1 cellular context compared by ENCODE assay signal in genomic region chr19:1540353-1540925, GRCh38.
TF ChIP-seq lines count a peak whose summit lies in the region.

No MANE protein-coding gene starts in this region.

TF ChIP-seq in IMR-90, 13 proteins besides CTCF, POLR2A, EP300 and RAD21:
- TF ChIP-seq RFX5 (IDR thresholded peaks at IDR 0.05; ENCODE audit: low read depth, low read length) (no peak), USF2 (IDR thresholded peaks at IDR 0.05; ENCODE audit: low read depth, low read length) (no peak), ELK1 (IDR thresholded peaks at IDR 0.05; ENCODE audit: borderline replicate concordance, low read depth, low read length) (no peak), RCOR1 (IDR thresholded peaks at IDR 0.05; ENCODE audit: insufficient replicate concordance, low read length) (no peak), MAZ (IDR thresholded peaks at IDR 0.05; ENCODE audit: borderline replicate concordance, low read depth, low read length) (no peak), SMC3 (IDR thresholded peaks at IDR 0.05; ENCODE audit: low read depth, low read length) (no peak), MAFK (IDR thresholded peaks at IDR 0.05; ENCODE audit: low read depth, low read length) (no peak), CEBPB (IDR thresholded peaks at IDR 0.05; ENCODE audit: low read depth, low read length) (no peak), CHD1 (IDR thresholded peaks at IDR 0.05; ENCODE audit: low read depth, low read length) (no peak), MXI1 (IDR thresholded peaks at IDR 0.05; ENCODE audit: borderline replicate concordance, low read depth, low read length) (no peak), NFE2L2 (IDR thresholded peaks at IDR 0.05; ENCODE audit: low read depth, low read length) (no peak), FOS (IDR thresholded peaks at IDR 0.05; ENCODE audit: low read depth, low read length) (no peak), BHLHE40 (IDR thresholded peaks at IDR 0.05; ENCODE audit: low read depth, low read length) (no peak)
